In genomic region chr6:169990095-169991030, GRCh38 we compare ENCODE assay signal across 8 cellular contexts.
A peak's percentile ranks its signal among the peaks of the same experiment; 100 is the strongest.
DNase-seq lines count a peak whose midpoint lies in the region; ATAC-seq and TF ChIP-seq lines count a peak whose summit lies in the region.

No MANE protein-coding gene starts in this region.

- no peaks in the 10 kb centered on the region for H3K36me3 Mint-ChIP-seq in endothelial cell (ENCODE audit: low read depth, unreplicated experiment)

- no peak overlapping the region for H3K4me3 ChIP-seq in NB4 (ENCODE audit: low read depth, low read length)

- no peak overlapping the region for H3K27ac Mint-ChIP-seq in endothelial cell (ENCODE audit: unreplicated experiment)

- H3K4me1 Mint-ChIP-seq in endothelial cell (ENCODE audit: unreplicated experiment): peaks cover 9% of the 10 kb centered on the region

- H3K9me3 Mint-ChIP-seq in endothelial cell (ENCODE audit: unreplicated experiment): no peaks in the 10 kb centered on the region

- peaks cover 6% of the 10 kb centered on the region for H3K27me3 Mint-ChIP-seq in endothelial cell (ENCODE audit: unreplicated experiment)

- ATAC-seq in GM21390 (IDR thresholded peaks at IDR 0.05; ENCODE audit: unreplicated experiment) (peak; percentile 69), HG02938 (IDR thresholded peaks at IDR 0.05; ENCODE audit: unreplicated experiment) (no peak)

- no peak overlapping the region for H3K4me3 Mint-ChIP-seq in endothelial cell (ENCODE audit: unreplicated experiment)

- TF ChIP-seq CTCF in NB4 (IDR thresholded peaks at IDR 0.05; ENCODE audit: low read depth, low read length) (peak; percentile 49), endothelial cell (IDR thresholded peaks at IDR 0.05; ENCODE audit: unreplicated experiment) (no peak)

- DNase-seq in NB4 (ENCODE audit: low read depth) (peak; percentile 90), H4 (ENCODE audit: low spot score) (no peak), SHP77 (lab: John Stamatoyannopoulos, UW) (no peak), endothelial cell (ENCODE audit: low spot score) (no peak)
- peak; percentile 14 for DNase-seq in activated naive CD8-positive, alpha-beta T cell treated with anti-CD3 and anti-CD28 coated beads, Interleukin-2, amount 50 U/mL, for 16 hours (ENCODE audit: low read depth, low spot score)
- DNase-seq in stimulated activated CD4-positive, alpha-beta T cell treated with anti-CD3 and anti-CD28 coated beads, Interleukin-15, amount 100 ng/mL, for 48 hours (ENCODE audit: low read depth in 2 of 2): peak; percentile 44 to 54

- no peak for TF ChIP-seq POLR2A in NB4 (IDR thresholded peaks at IDR 0.05; ENCODE audit: extremely low read depth, insufficient read length)

Comparison
In these comparisons a context has a peak if more than half of its experiments do, and no peak if none do; other contexts are left out.
1. DNase-seq: peak in NB4 (single experiment), activated naive CD8-positive, alpha-beta T cell treated with anti-CD3 and anti-CD28 coated beads, Interleukin-2, amount 50 U/mL, for 16 hours (single experiment) and stimulated activated CD4-positive, alpha-beta T cell treated with anti-CD3 and anti-CD28 coated beads, Interleukin-15, amount 100 ng/mL, for 48 hours (2 of 2); none in H4 (single experiment), SHP77 (0 of 2) and endothelial cell (single experiment).